In the genomic region with DNA sequence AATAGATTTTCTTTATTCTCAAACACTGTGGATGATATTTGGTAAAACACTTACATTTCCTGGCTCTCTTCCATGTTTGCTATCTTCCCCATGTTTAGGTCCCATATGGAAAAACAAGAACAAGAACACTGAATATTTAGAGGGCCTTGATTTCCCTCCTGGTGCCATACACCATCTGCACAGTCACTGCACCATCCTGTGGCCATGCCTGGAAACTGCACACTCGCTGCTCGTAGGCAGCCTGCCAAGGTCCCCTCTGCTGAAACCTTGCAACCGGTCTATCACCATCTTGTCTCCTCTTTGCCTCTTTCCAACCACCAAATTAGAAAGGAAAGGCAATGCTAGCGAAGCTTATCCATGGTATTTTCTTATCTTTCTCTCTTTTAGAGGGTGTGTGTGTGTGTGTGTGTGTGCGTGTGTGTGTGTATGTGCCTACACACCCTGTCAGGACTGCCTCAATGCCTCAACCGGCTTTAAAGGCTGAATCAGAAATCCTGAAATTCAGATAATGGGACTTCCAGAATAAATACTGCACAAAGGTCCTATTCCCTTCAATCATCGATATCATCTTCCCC, we compare ENCODE assay signal across 8 cellular contexts.
DNase-seq lines count a peak whose midpoint lies in the region; FAIRE-seq and TF ChIP-seq lines count a peak whose summit lies in the region.

No MANE protein-coding gene starts in this region.

- H3K36me3 Mint-ChIP-seq in chondrocyte (ENCODE audit: low read depth) = no peaks in the 10 kb centered on the region

- no peak overlapping the region for H3K4me3 Mint-ChIP-seq in chondrocyte (ENCODE audit: unreplicated experiment)

- DNase-seq in AG04450 (ENCODE audit: low read depth, low spot score) = no peak
- DNase-seq in GM13976 (ENCODE audit: low spot score) = peak; percentile 7
- DNase-seq in NCI-H1092 treated with DMSO at 0.1 percent for 48 hours (lab: John Stamatoyannopoulos, UW) = peak; percentile 80
- no peak for DNase-seq in chondrocyte (ENCODE audit: low spot score)
- DNase-seq in lung microvascular endothelial cell (ENCODE audit: low read depth in 2 of 2) = peak; percentile 37 to 58
- DNase-seq in testis = peak; percentile 69
- no peak for DNase-seq in HTR-8/SVneo (ENCODE audit: insufficient read length, low spot score)

- H3K27ac ChIP-seq in AG04450 (ENCODE audit: low read depth, low read length) = no peak overlapping the region
- H3K27ac ChIP-seq in VCaP = no peak overlapping the region
- no peak overlapping the region for H3K27ac ChIP-seq in testis

- TF ChIP-seq POLR2A in testis (IDR thresholded peaks at IDR 0.05) = no peak

- H3K36me3 ChIP-seq in testis (ENCODE audit: low read depth, missing control alignments) = no peaks in the 10 kb centered on the region

- no peak overlapping the region for H3K27ac Mint-ChIP-seq in chondrocyte (ENCODE audit: unreplicated experiment)

- peaks cover 4% of the 10 kb centered on the region for H3K27me3 Mint-ChIP-seq in chondrocyte (ENCODE audit: low read depth)

- 62 to 68% methylated on average over 6 to 7 of the region's 7 CpGs for WGBS in testis, 2 donors

- POLR2A ChIA-PET in AG04450 (lab: Yijun Ruan, JAX) = no interaction called here

- H3K4me3 ChIP-seq in AG04450 (ENCODE audit: low read depth, low read length) = no peak overlapping the region
- no peak overlapping the region for H3K4me3 ChIP-seq in testis

- no peaks in the 10 kb centered on the region for H3K4me1 ChIP-seq in testis

- no peaks in the 10 kb centered on the region for H3K9me3 Mint-ChIP-seq in chondrocyte (ENCODE audit: low read depth)

- H3K9me3 ChIP-seq in AG04450 (ENCODE audit: control insufficient read depth, insufficient read depth, low read length) (no peaks in the 10 kb centered on the region), testis (no peaks in the 10 kb centered on the region)

- in situ Hi-C loops in GM13976 (cut with MboI; ENCODE audit: low sequenced_read_pairs, unreplicated experiment) = loop anchor here (10.0 to 25.0 kb wide), 3 partner anchors 378 to 776 kb away; no protein-coding TSS in a partner anchor

- no peak for FAIRE-seq in HTR-8/SVneo (lab: Jason Lieb, UNC)

- CTCF ChIA-PET in AG04450 (lab: Charles Lee) = interaction anchor here (0.7 to 3.9 kb wide), 5 partner anchors 9 to 521 kb away, joined by 3 to 40 read pairs (median 6); no protein-coding TSS in a partner anchor

- TF ChIP-seq CTCF in AG04450 (IDR thresholded peaks at IDR 0.05; ENCODE audit: low read depth, low read length) (peak; percentile 46), GM13976 (IDR thresholded peaks at IDR 0.05; ENCODE audit: borderline replicate concordance, control extremely low read depth, extremely low read depth, insufficient read depth, missing control alignments) (peak; percentile 76), VCaP (conservative IDR thresholded peaks at IDR 0.05) (peak; percentile 78), chondrocyte (IDR thresholded peaks at IDR 0.05) (peak; percentile 87), testis (IDR thresholded peaks at IDR 0.05) (peak; percentile 21 to 58 (median 27))

- H3K27me3 ChIP-seq in AG04450 (ENCODE audit: control insufficient read depth, insufficient read depth, low read length) = no peaks in the 10 kb centered on the region
- no peaks in the 10 kb centered on the region for H3K27me3 ChIP-seq in testis

- intact Hi-C loops in testis (cut with DNase I; ENCODE audit: low total_unique reads) = no loop called here

- H3K4me1 Mint-ChIP-seq in chondrocyte (ENCODE audit: low read depth) = no peaks in the 10 kb centered on the region

Comparison
In these comparisons a context has a peak if more than half of its experiments do, and no peak if none do; other contexts are left out.
1. DNase-seq: peak in GM13976 (single experiment), NCI-H1092 treated with DMSO at 0.1 percent for 48 hours (single experiment), lung microvascular endothelial cell (2 of 2) and testis (single experiment); none in AG04450 (single experiment), chondrocyte (single experiment) and HTR-8/SVneo (single experiment).
2. CTCF ChIP-seq: peak in every context shown above with its lines; median percentile 87 in chondrocyte; 78 in VCaP; 76 in GM13976; 46 in AG04450; 27 in testis.